In the genomic region with DNA sequence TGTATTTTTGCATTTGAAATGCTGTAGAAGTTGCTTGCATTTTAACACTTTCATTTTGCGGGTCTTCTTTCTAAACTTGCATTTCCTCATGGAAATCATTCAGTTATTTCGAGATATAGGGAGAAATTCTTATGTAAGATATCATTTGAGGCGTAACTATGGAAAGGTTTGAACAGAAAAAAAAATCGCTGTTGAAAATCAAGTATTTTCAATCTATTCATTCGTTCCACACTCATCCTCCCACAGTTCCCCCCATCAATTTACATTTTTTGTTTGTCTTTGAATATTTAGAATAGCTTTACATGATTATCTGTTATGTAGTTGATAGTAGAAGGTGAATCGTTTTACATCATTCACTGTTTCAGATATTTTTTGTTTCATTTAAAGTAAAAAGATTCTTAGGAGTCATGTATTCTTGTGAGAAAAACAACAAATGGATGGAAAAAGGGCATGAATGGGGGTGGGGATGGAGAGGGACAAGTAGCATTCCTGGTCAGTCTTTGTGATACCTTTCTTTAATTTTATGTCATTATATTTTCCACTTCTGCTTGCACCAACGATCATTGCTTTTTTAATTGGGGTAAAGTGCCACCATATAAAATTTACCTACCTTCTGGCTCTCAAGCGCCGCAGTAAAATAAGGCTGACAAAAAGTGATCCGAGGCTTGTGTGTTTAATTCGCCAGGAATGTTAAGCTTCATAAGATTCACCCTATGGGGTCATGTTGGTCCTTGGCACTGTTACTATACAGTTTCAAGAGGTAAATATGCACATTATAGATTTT, we compare ENCODE assay signal across 1 cellular context.
TF ChIP-seq lines count a peak whose summit lies in the region.

No MANE protein-coding gene starts in this region.

TF ChIP-seq in SK-N-SH treated with all-trans-retinoic acid at 6 μM for 48 hours, 23 proteins besides CTCF, POLR2A, EP300 and RAD21 (continued from another document):
- TF ChIP-seq, protein P1, sequence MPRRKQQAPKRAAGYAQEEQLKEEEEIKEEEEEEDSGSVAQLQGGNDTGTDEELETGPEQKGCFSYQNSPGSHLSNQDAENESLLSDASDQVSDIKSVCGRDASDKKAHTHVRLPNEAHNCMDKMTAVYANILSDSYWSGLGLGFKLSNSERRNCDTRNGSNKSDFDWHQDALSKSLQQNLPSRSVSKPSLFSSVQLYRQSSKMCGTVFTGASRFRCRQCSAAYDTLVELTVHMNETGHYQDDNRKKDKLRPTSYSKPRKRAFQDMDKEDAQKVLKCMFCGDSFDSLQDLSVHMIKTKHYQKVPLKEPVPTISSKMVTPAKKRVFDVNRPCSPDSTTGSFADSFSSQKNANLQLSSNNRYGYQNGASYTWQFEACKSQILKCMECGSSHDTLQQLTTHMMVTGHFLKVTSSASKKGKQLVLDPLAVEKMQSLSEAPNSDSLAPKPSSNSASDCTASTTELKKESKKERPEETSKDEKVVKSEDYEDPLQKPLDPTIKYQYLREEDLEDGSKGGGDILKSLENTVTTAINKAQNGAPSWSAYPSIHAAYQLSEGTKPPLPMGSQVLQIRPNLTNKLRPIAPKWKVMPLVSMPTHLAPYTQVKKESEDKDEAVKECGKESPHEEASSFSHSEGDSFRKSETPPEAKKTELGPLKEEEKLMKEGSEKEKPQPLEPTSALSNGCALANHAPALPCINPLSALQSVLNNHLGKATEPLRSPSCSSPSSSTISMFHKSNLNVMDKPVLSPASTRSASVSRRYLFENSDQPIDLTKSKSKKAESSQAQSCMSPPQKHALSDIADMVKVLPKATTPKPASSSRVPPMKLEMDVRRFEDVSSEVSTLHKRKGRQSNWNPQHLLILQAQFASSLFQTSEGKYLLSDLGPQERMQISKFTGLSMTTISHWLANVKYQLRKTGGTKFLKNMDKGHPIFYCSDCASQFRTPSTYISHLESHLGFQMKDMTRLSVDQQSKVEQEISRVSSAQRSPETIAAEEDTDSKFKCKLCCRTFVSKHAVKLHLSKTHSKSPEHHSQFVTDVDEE (CRISPR knock-in tag; IDR thresholded peaks at IDR 0.05) = no peak
- TF ChIP-seq CSDC2 (CRISPR knock-in tag; IDR thresholded peaks at IDR 0.05) (no peak), ZNF565 (CRISPR knock-in tag; conservative IDR thresholded peaks at IDR 0.05; ENCODE audit: low read depth) (no peak), TOX (CRISPR knock-in tag; IDR thresholded peaks at IDR 0.05; ENCODE audit: borderline replicate concordance) (no peak), TCF4 (CRISPR knock-in tag; IDR thresholded peaks at IDR 0.05; ENCODE audit: borderline replicate concordance) (no peak), GLIS3 (CRISPR knock-in tag; IDR thresholded peaks at IDR 0.05) (no peak), ZNF8 (CRISPR knock-in tag; IDR thresholded peaks at IDR 0.05) (no peak), ARNTL (CRISPR knock-in tag; IDR thresholded peaks at IDR 0.05; ENCODE audit: borderline replicate concordance, low read depth) (no peak)
- TF ChIP-seq, protein P2, sequence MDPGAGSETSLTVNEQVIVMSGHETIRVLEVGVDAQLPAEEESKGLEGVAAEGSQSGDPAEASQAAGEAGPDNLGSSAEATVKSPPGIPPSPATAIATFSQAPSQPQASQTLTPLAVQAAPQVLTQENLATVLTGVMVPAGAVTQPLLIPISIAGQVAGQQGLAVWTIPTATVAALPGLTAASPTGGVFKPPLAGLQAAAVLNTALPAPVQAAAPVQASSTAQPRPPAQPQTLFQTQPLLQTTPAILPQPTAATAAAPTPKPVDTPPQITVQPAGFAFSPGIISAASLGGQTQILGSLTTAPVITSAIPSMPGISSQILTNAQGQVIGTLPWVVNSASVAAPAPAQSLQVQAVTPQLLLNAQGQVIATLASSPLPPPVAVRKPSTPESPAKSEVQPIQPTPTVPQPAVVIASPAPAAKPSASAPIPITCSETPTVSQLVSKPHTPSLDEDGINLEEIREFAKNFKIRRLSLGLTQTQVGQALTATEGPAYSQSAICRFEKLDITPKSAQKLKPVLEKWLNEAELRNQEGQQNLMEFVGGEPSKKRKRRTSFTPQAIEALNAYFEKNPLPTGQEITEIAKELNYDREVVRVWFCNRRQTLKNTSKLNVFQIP (CRISPR knock-in tag; IDR thresholded peaks at IDR 0.05; ENCODE audit: borderline replicate concordance, low read depth) = no peak
